Comparison of ENCODE assay signal across 1 cellular context in genomic region chr19:21308778-21309177, GRCh38.
TF ChIP-seq lines count a peak whose summit lies in the region.

No MANE protein-coding gene starts in this region.

TF ChIP-seq in GM23338, 12 proteins besides CTCF, POLR2A, EP300 and RAD21 (continued from another document):
- TF ChIP-seq, protein P1, sequence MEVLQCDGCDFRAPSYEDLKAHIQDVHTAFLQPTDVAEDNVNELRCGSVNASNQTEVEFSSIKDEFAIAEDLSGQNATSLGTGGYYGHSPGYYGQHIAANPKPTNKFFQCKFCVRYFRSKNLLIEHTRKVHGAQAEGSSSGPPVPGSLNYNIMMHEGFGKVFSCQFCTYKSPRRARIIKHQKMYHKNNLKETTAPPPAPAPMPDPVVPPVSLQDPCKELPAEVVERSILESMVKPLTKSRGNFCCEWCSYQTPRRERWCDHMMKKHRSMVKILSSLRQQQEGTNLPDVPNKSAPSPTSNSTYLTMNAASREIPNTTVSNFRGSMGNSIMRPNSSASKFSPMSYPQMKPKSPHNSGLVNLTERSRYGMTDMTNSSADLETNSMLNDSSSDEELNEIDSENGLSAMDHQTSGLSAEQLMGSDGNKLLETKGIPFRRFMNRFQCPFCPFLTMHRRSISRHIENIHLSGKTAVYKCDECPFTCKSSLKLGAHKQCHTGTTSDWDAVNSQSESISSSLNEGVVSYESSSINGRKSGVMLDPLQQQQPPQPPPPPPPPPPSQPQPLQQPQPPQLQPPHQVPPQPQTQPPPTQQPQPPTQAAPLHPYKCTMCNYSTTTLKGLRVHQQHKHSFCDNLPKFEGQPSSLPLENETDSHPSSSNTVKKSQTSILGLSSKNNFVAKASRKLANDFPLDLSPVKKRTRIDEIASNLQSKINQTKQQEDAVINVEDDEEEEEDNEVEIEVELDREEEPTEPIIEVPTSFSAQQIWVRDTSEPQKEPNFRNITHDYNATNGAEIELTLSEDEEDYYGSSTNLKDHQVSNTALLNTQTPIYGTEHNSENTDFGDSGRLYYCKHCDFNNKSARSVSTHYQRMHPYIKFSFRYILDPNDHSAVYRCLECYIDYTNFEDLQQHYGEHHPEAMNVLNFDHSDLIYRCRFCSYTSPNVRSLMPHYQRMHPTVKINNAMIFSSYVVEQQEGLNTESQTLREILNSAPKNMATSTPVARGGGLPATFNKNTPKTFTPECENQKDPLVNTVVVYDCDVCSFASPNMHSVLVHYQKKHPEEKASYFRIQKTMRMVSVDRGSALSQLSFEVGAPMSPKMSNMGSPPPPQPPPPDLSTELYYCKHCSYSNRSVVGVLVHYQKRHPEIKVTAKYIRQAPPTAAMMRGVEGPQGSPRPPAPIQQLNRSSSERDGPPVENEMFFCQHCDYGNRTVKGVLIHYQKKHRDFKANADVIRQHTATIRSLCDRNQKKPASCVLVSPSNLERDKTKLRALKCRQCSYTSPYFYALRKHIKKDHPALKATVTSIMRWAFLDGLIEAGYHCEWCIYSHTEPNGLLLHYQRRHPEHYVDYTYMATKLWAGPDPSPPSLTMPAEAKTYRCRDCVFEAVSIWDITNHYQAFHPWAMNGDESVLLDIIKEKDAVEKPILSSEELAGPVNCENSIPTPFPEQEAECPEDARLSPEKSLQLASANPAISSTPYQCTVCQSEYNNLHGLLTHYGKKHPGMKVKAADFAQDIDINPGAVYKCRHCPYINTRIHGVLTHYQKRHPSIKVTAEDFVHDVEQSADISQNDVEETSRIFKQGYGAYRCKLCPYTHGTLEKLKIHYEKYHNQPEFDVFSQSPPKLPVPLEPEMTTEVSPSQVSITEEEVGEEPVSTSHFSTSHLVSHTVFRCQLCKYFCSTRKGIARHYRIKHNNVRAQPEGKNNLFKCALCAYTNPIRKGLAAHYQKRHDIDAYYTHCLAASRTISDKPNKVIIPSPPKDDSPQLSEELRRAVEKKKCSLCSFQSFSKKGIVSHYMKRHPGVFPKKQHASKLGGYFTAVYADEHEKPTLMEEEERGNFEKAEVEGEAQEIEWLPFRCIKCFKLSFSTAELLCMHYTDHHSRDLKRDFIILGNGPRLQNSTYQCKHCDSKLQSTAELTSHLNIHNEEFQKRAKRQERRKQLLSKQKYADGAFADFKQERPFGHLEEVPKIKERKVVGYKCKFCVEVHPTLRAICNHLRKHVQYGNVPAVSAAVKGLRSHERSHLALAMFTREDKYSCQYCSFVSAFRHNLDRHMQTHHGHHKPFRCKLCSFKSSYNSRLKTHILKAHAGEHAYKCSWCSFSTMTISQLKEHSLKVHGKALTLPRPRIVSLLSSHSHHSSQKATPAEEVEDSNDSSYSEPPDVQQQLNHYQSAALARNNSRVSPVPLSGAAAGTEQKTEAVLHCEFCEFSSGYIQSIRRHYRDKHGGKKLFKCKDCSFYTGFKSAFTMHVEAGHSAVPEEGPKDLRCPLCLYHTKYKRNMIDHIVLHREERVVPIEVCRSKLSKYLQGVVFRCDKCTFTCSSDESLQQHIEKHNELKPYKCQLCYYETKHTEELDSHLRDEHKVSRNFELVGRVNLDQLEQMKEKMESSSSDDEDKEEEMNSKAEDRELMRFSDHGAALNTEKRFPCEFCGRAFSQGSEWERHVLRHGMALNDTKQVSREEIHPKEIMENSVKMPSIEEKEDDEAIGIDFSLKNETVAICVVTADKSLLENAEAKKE (CRISPR knock-in tag; IDR thresholded peaks at IDR 0.05): no peak
- TF ChIP-seq CREB1 (CRISPR knock-in tag; IDR thresholded peaks at IDR 0.05; ENCODE audit: low read depth) (no peak), STAT1 (IDR thresholded peaks at IDR 0.05; ENCODE audit: unreplicated experiment) (no peak), ZNF114 (CRISPR knock-in tag; IDR thresholded peaks at IDR 0.05) (no peak), POLR2AphosphoS5 (IDR thresholded peaks at IDR 0.05; ENCODE audit: low read depth) (no peak), NANOG (IDR thresholded peaks at IDR 0.05; ENCODE audit: borderline replicate concordance) (no peak), JUNB (IDR thresholded peaks at IDR 0.05; ENCODE audit: unreplicated experiment) (no peak), EZH2 (IDR thresholded peaks at IDR 0.05; ENCODE audit: low read depth, unreplicated experiment) (no peak), EZH2phosphoT487 (IDR thresholded peaks at IDR 0.05; ENCODE audit: unreplicated experiment) (no peak)
- TF ChIP-seq, protein P2, sequence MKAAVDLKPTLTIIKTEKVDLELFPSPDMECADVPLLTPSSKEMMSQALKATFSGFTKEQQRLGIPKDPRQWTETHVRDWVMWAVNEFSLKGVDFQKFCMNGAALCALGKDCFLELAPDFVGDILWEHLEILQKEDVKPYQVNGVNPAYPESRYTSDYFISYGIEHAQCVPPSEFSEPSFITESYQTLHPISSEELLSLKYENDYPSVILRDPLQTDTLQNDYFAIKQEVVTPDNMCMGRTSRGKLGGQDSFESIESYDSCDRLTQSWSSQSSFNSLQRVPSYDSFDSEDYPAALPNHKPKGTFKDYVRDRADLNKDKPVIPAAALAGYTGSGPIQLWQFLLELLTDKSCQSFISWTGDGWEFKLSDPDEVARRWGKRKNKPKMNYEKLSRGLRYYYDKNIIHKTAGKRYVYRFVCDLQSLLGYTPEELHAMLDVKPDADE (IDR thresholded peaks at IDR 0.05): no peak
